Comparison of ENCODE assay signal across 10 cellular contexts in genomic region chr15:101675796-101676582, GRCh38. TPM values are rescaled to one million over a fixed set of nuclear protein-coding genes. Genes with fewer than 3 reads are reported as not detected.
DNase-seq lines count a peak whose midpoint lies in the region; ATAC-seq and TF ChIP-seq lines count a peak whose summit lies in the region.
"Had no signal": no experiment of that assay in that cellular context is flagged by ENCODE, and none has a peak within 500 bp of the region (broad histone marks: within the 10 kb centered on the region; RNA-seq: fewer than 3 reads in every experiment).

No MANE protein-coding gene starts in this region.

- CTCF ChIA-PET in activated CD4-positive, alpha-beta T cell treated with anti-CD3 and anti-CD28 coated beads, Interleukin-2, amount 10 ng/mL, durations not matched to agents 7 days and 5 days (lab: Charles Lee), result no interaction called here

- no peak for DNase-seq in activated CD4-positive, alpha-beta T cell treated with anti-CD3 and anti-CD28 coated beads, Interleukin-2, amount 10 ng/mL, durations not matched to agents 7 days and 5 days
- no peak for DNase-seq in activated CD4-positive, alpha-beta T cell treated with anti-CD3 and anti-CD28 coated beads, Interleukin-2, amount 50 U/mL, for 1 hour
- peak; percentile 85 for DNase-seq in brain microvascular endothelial cell
- no peak for DNase-seq in neural crest cell (ENCODE audit: low read depth, low spot score)
- no peak for DNase-seq in activated gamma-delta T cell treated with Interleukin-2 at 50 U/mL for 16 hours
- no peak for DNase-seq in cardiac septum (ENCODE audit: low spot score)

- H3K36me3 Mint-ChIP-seq in activated CD4-positive, alpha-beta T cell treated with anti-CD3 and anti-CD28 coated beads, Interleukin-2, amount 10 ng/mL, durations not matched to agents 7 days and 5 days (ENCODE audit: low read depth), result peaks cover 38% of the 10 kb centered on the region
- peaks cover 26% of the 10 kb centered on the region for H3K36me3 Mint-ChIP-seq in neural crest cell (ENCODE audit: low read depth)

- peaks cover 1% of the 10 kb centered on the region for H3K4me1 Mint-ChIP-seq in activated CD4-positive, alpha-beta T cell treated with anti-CD3 and anti-CD28 coated beads, Interleukin-2, amount 10 ng/mL, durations not matched to agents 7 days and 5 days
- peaks cover 6% of the 10 kb centered on the region for H3K4me1 Mint-ChIP-seq in neural crest cell

- intact Hi-C loops in cardiac septum (cut with DNase I), result no loop called here

- no peak overlapping the region for H3K4me3 Mint-ChIP-seq in activated CD4-positive, alpha-beta T cell treated with anti-CD3 and anti-CD28 coated beads, Interleukin-2, amount 10 ng/mL, durations not matched to agents 7 days and 5 days
- no peak overlapping the region for H3K4me3 Mint-ChIP-seq in neural crest cell

- in situ Hi-C loops in brain microvascular endothelial cell (cut with HindIII; ENCODE audit: low pct_ligation_motif_present, low sequenced_read_pairs), result no loop called here

- ATAC-seq in HG03175 (IDR thresholded peaks at IDR 0.05; ENCODE audit: unreplicated experiment) (peak; percentile 84), GM18907 (IDR thresholded peaks at IDR 0.05; ENCODE audit: unreplicated experiment) (no peak)

- peak overlapping the region; percentile 90 for H3K27ac ChIP-seq in brain microvascular endothelial cell
- H3K27ac ChIP-seq: BLaER1 treated with 17β-estradiol and CSF1 and Interleukin-3, amounts not matched to agents 10 nM and 100 nM; neutrophil had no signal

- no peaks in the 10 kb centered on the region for H3K9me3 Mint-ChIP-seq in activated CD4-positive, alpha-beta T cell treated with anti-CD3 and anti-CD28 coated beads, Interleukin-2, amount 10 ng/mL, durations not matched to agents 7 days and 5 days
- no peaks in the 10 kb centered on the region for H3K9me3 Mint-ChIP-seq in neural crest cell

- no peaks in the 10 kb centered on the region for H3K36me3 ChIP-seq in brain microvascular endothelial cell (replicated peaks)
- H3K36me3 ChIP-seq: neutrophil had no signal

- TF ChIP-seq CTCF in brain microvascular endothelial cell (IDR thresholded peaks at IDR 0.05; ENCODE audit: low read depth, low read length, missing control alignments) (no peak), neural crest cell (conservative IDR thresholded peaks at IDR 0.05) (no peak)

- no peaks in the 10 kb centered on the region for H3K27me3 ChIP-seq in brain microvascular endothelial cell (replicated peaks)
- H3K27me3 ChIP-seq: BLaER1 treated with 17β-estradiol and CSF1 and Interleukin-3, amounts not matched to agents 10 nM and 100 nM; neutrophil had no signal

- no peaks in the 10 kb centered on the region for H3K27me3 Mint-ChIP-seq in activated CD4-positive, alpha-beta T cell treated with anti-CD3 and anti-CD28 coated beads, Interleukin-2, amount 10 ng/mL, durations not matched to agents 7 days and 5 days
- no peaks in the 10 kb centered on the region for H3K27me3 Mint-ChIP-seq in neural crest cell (ENCODE audit: low read depth)

- POLR2A ChIA-PET in activated CD4-positive, alpha-beta T cell treated with anti-CD3 and anti-CD28 coated beads, Interleukin-2, amount 10 ng/mL, durations not matched to agents 7 days and 5 days (lab: Charles Lee), result interaction anchor here (0.6 kb wide), 1 partner anchor 29 kb away, joined by 3 read pairs; no protein-coding TSS in a partner anchor

- H3K27ac Mint-ChIP-seq in activated CD4-positive, alpha-beta T cell treated with anti-CD3 and anti-CD28 coated beads, Interleukin-2, amount 10 ng/mL, durations not matched to agents 7 days and 5 days, result peak overlapping the region; percentile 67
- H3K27ac Mint-ChIP-seq in neural crest cell (ENCODE audit: unreplicated experiment), result peak overlapping the region; percentile 2

- peak overlapping the region; percentile 45 for H3K4me3 ChIP-seq in brain microvascular endothelial cell (ENCODE audit: low read depth, low read length)
- H3K4me3 ChIP-seq: BLaER1 treated with 17β-estradiol and CSF1 and Interleukin-3, amounts not matched to agents 10 nM and 100 nM had no signal

RNA-seq across cellular contexts. Expression of gene TM2D3, which starts 23.8 kb away (rescaled TPM):
- total RNA-seq in activated CD4-positive, alpha-beta T cell treated with anti-CD3 and anti-CD28 coated beads, Interleukin-2, amount 10 ng/mL, durations not matched to agents 7 days and 5 days, result 10 to 100 TPM; 43.5 to 54.8 TPM
- 50.7 and 54.2 TPM in 2 replicates for total RNA-seq in neural crest cell
- total RNA-seq in cardiac septum, result 45.0 TPM

RNA-seq across cellular contexts. Expression of gene TARS3, which starts 48.3 kb away (rescaled TPM):
- total RNA-seq in activated CD4-positive, alpha-beta T cell treated with anti-CD3 and anti-CD28 coated beads, Interleukin-2, amount 10 ng/mL, durations not matched to agents 7 days and 5 days, result 10 to 100 TPM; 11.8 to 14.3 TPM
- total RNA-seq in neural crest cell (17.7 and 18.1 TPM in 2 replicates), cardiac septum (27.3 TPM)
